8 cellular contexts compared by ENCODE assay signal in genomic region chr17:12789976-12790805, GRCh38. TPM values are rescaled to one million over a fixed set of nuclear protein-coding genes. Genes with fewer than 3 reads are reported as not detected.
DNase-seq lines count a peak whose midpoint lies in the region; FAIRE-seq and TF ChIP-seq lines count a peak whose summit lies in the region.

No MANE protein-coding gene starts in this region.

- H3K36me3 ChIP-seq in KMS-11 (ENCODE audit: insufficient read depth) (no peaks in the 10 kb centered on the region), mesodermal cell (ENCODE audit: control insufficient read depth, insufficient read depth, low read length) (no peaks in the 10 kb centered on the region)

- H3K4me3 ChIP-seq in GM12875 (ENCODE audit: low read depth, low read length) = peak overlapping the region; percentile 98
- no peak overlapping the region for H3K4me3 ChIP-seq in KMS-11 (IDR thresholded peaks at IDR 0.05; ENCODE audit: insufficient read depth, low read depth, low read length)
- peak overlapping the region; percentile 65 for H3K4me3 ChIP-seq in mesodermal cell (ENCODE audit: extremely low read depth, insufficient read depth, low read length, poor library complexity, severe bottlenecking)

- WGBS in mesodermal cell (ENCODE audit: insufficient coverage in 2 of 2), 2 experiments = 3% methylated on average over 36 of the region's 40 CpGs

- H3K27ac ChIP-seq in KMS-11 = no peak overlapping the region
- no peak overlapping the region for H3K27ac ChIP-seq in mesodermal cell (ENCODE audit: low read depth, low read length, severe bottlenecking)

- no peaks in the 10 kb centered on the region for H4K20me1 ChIP-seq in KMS-11 (ENCODE audit: insufficient read depth)

- TF ChIP-seq POLR2A in GM12892 (IDR thresholded peaks at IDR 0.05; ENCODE audit: low read depth, low read length) = no peak

- no peak overlapping the region for H3K4me2 ChIP-seq in KMS-11

- no peak overlapping the region for H3K9ac ChIP-seq in KMS-11

- H3K27me3 ChIP-seq in KMS-11 (ENCODE audit: insufficient read depth, low read depth) = no peaks in the 10 kb centered on the region

- TF ChIP-seq CTCF in GM12875 (IDR thresholded peaks at IDR 0.05; ENCODE audit: borderline replicate concordance, insufficient read depth, low read depth, low read length) (no peak), KMS-11 (conservative IDR thresholded peaks at IDR 0.05; ENCODE audit: low read depth, low read length) (no peak)

- FAIRE-seq in GM12892 (lab: Jason Lieb, UNC) = no peak

- no peaks in the 10 kb centered on the region for H3K9me3 ChIP-seq in mesodermal cell (ENCODE audit: control insufficient read depth, low read length)

- H3K79me2 ChIP-seq in KMS-11 (ENCODE audit: insufficient read depth, low read depth) = no peaks in the 10 kb centered on the region

- H3K4me1 ChIP-seq in KMS-11 (ENCODE audit: low read depth, poor library complexity, severe bottlenecking) = no peaks in the 10 kb centered on the region
- H3K4me1 ChIP-seq in mesodermal cell (ENCODE audit: control insufficient read depth, insufficient read depth, low read length, poor library complexity, severe bottlenecking) = no peaks in the 10 kb centered on the region

- peak; percentile 48 for DNase-seq in cerebellum (ENCODE audit: low spot score)
- DNase-seq in stimulated activated CD4-positive, alpha-beta T cell treated with anti-CD3 and anti-CD28 coated beads, Interleukin-1b, Interleukin-23, amount 100 ng/mL, for 48 hours = no peak
- no peak for DNase-seq in GM12892 (ENCODE audit: insufficient read length)
- DNase-seq in SIG-M5 (lab: John Stamatoyannopoulos, UW) = no peak
- DNase-seq in RPMI8226 = no peak

- H2AFZ ChIP-seq in KMS-11 (ENCODE audit: low read depth) = peak overlapping the region; percentile 34; the same call in 1 of the 2 replicates

RNA-seq across cellular contexts. Expression of gene ARHGAP44, which starts 0.9 kb away (rescaled TPM):
- 10.7 TPM for total RNA-seq in cerebellum
- polyA plus RNA-seq in mesodermal cell (2013, experiment 1 of 2) = 5.8 TPM
- polyA plus RNA-seq in mesodermal cell (2013, experiment 2 of 2) = 4.7 TPM
- 9.7 TPM for polyA plus RNA-seq in GM12892 (2012; ENCODE audit: missing spikeins)
